ENCODE assay signal across 1 cellular context in genomic region chr1:31423418-31423947, GRCh38.
TF ChIP-seq lines count a peak whose summit lies in the region.

No MANE protein-coding gene starts in this region.

TF ChIP-seq in HCT116, 20 proteins besides CTCF, POLR2A, EP300 and RAD21 (continued from another document):
- no peak for TF ChIP-seq POLR2AphosphoS5 (IDR thresholded peaks at IDR 0.05; ENCODE audit: low read depth, low read length)
- TF ChIP-seq EGR1 (IDR thresholded peaks at IDR 0.05; ENCODE audit: low read depth): no peak
- TF ChIP-seq ZFX (IDR thresholded peaks at IDR 0.05): no peak
